In genomic region chr13:35889560-35889959, GRCh38 we compare ENCODE assay signal across 11 cellular contexts.
"Had no signal": no experiment of that assay in that cellular context is flagged by ENCODE, and none has a peak within 500 bp of the region (broad histone marks: within the 10 kb centered on the region; RNA-seq: fewer than 3 reads in every experiment).

No MANE protein-coding gene starts in this region.

- DNase-seq: cerebellar nuclear complex; esophagus squamous epithelium; foreskin keratinocyte; kidney glomerular epithelial cell; naive thymus-derived CD4-positive, alpha-beta T cell; ovary; right cardiac atrium; stimulated activated CD4-positive, alpha-beta T cell treated with anti-CD3 and anti-CD28 coated beads, Interleukin-2, amount 100 ng/mL, for 48 hours; testis had no signal

- H3K4me3 ChIP-seq: esophagus squamous epithelium, ovary, smooth muscle cell, testis, tibial nerve had no signal

- H3K4me2 ChIP-seq: smooth muscle cell had no signal

- H3K9me3 ChIP-seq: esophagus squamous epithelium, ovary, testis, tibial nerve had no signal

- H3K36me3 ChIP-seq: esophagus squamous epithelium, ovary, tibial nerve had no signal

- H3K27me3 ChIP-seq: esophagus squamous epithelium, foreskin keratinocyte, ovary, testis, tibial nerve had no signal

- ATAC-seq: foreskin keratinocyte; naive thymus-derived CD4-positive, alpha-beta T cell; right cardiac atrium had no signal

- H3K4me1 ChIP-seq: esophagus squamous epithelium, testis had no signal

- H3K27ac ChIP-seq: esophagus squamous epithelium, foreskin keratinocyte, ovary, testis, tibial nerve had no signal
